In genomic region chr5:77844408-77845272, GRCh38 we compare ENCODE assay signal across 7 cellular contexts.
DNase-seq lines count a peak whose midpoint lies in the region; ATAC-seq and TF ChIP-seq lines count a peak whose summit lies in the region.

No MANE protein-coding gene starts in this region.

- 8 to 13% methylated on average over 41 to 58 of the region's 58 CpGs for WGBS in body of pancreas, 2 donors

- peaks cover 11% of the 10 kb centered on the region for H3K4me1 Mint-ChIP-seq in stimulated activated effector memory CD8-positive, alpha-beta T cell treated with anti-CD3 and anti-CD28 coated beads, Interleukin-12 subunit alpha, Interleukin-12 subunit beta, amount 100 ng/mL, for 72 hours

- no peaks in the 10 kb centered on the region for H3K36me3 ChIP-seq in iPS-20b (ENCODE audit: insufficient read depth, low read depth, low read length)
- H3K36me3 ChIP-seq in body of pancreas (replicated peaks in 1 of 2; ENCODE audit: insufficient read depth in 1 of 2, low read depth in 2 of 2) = no peaks in the 10 kb centered on the region

- no peaks in the 10 kb centered on the region; the same call in 1 of the 2 replicates for H3K9me3 ChIP-seq in iPS-20b (ENCODE audit: insufficient read depth, low read depth, low read length)
- no peaks in the 10 kb centered on the region for H3K9me3 ChIP-seq in body of pancreas

- no peaks in the 10 kb centered on the region for H3K9me3 Mint-ChIP-seq in stimulated activated effector memory CD8-positive, alpha-beta T cell treated with anti-CD3 and anti-CD28 coated beads, Interleukin-12 subunit alpha, Interleukin-12 subunit beta, amount 100 ng/mL, for 72 hours

- H3K4me3 ChIP-seq in iPS-20b (ENCODE audit: low read length) (peak overlapping the region; percentile 58), body of pancreas (peak overlapping the region in 1 of 2 donors; percentile 2)

- no peaks in the 10 kb centered on the region for H3K36me3 Mint-ChIP-seq in stimulated activated effector memory CD8-positive, alpha-beta T cell treated with anti-CD3 and anti-CD28 coated beads, Interleukin-12 subunit alpha, Interleukin-12 subunit beta, amount 100 ng/mL, for 72 hours

- intact Hi-C loops in body of pancreas (cut with DNase I) = no loop called here

- H3K9ac ChIP-seq in iPS-20b (ENCODE audit: low read depth, low read length) = no peak overlapping the region

- no peak overlapping the region for H3K27ac Mint-ChIP-seq in stimulated activated effector memory CD8-positive, alpha-beta T cell treated with anti-CD3 and anti-CD28 coated beads, Interleukin-12 subunit alpha, Interleukin-12 subunit beta, amount 100 ng/mL, for 72 hours

- DNase-seq in GM19238 (ENCODE audit: insufficient read length, low spot score) = peak; percentile 14
- no peak for DNase-seq in stimulated activated effector memory CD8-positive, alpha-beta T cell treated with anti-CD3 and anti-CD28 coated beads, Interleukin-12 subunit alpha, Interleukin-12 subunit beta, amount 100 ng/mL, for 72 hours (ENCODE audit: low spot score in 2 of 2)
- DNase-seq in GM10266 (ENCODE audit: extremely low spot score) = no peak
- DNase-seq in body of pancreas = no peak

- H3K4me1 ChIP-seq in iPS-20b (ENCODE audit: insufficient read depth, low read length) (peaks cover 24% of the 10 kb centered on the region), body of pancreas (peaks cover 13% of the 10 kb centered on the region)

- H3K27ac ChIP-seq in angular gyrus (ENCODE audit: low read depth, low read length) = peak overlapping the region; percentile 37
- H3K27ac ChIP-seq in iPS-20b (ENCODE audit: low read length) = no peak overlapping the region
- no peak overlapping the region for H3K27ac ChIP-seq in body of pancreas

- peak overlapping the region; percentile 62 for H3K4me3 Mint-ChIP-seq in stimulated activated effector memory CD8-positive, alpha-beta T cell treated with anti-CD3 and anti-CD28 coated beads, Interleukin-12 subunit alpha, Interleukin-12 subunit beta, amount 100 ng/mL, for 72 hours

- no peak for TF ChIP-seq POLR2A in body of pancreas (IDR thresholded peaks at IDR 0.05)

- ATAC-seq in stimulated activated effector memory CD8-positive, alpha-beta T cell treated with anti-CD3 and anti-CD28 coated beads, Interleukin-12 subunit alpha, Interleukin-12 subunit beta, amount 100 ng/mL, for 72 hours = peak; percentile 32
- ATAC-seq in GM21381 (IDR thresholded peaks at IDR 0.05; ENCODE audit: unreplicated experiment) (no peak), body of pancreas (no peak)

- H3K27me3 ChIP-seq in iPS-20b (ENCODE audit: insufficient read depth, low read length) (peaks cover 100% of the 10 kb centered on the region), body of pancreas (peaks cover 0 to 6% of the 10 kb centered on the region in 2 donors)

- TF ChIP-seq CTCF in GM10266 (IDR thresholded peaks at IDR 0.05; ENCODE audit: control insufficient read depth, insufficient read depth, low read depth, missing control alignments) (no peak), body of pancreas (IDR thresholded peaks at IDR 0.05) (no peak)
